Comparison of ENCODE assay signal across 21 cellular contexts in the genomic region with DNA sequence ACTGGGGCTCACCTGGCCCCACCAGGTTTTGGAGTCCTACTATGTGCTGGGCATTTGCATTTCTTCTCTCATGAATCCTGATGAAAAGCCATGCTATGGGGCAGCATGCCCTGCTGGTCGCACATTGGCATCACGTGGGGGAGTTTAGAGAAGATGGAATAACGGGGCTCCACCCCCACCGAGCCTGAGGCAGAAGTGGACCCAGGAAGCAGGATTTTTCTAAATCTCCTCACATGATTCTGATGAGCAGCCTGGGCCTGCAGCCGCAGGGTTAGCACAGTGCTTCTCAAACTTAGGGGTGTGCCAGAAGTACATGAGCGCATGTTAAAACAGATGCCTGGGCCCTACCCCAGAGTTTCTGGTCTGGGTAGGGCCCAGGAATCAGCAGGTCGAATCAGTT. TPM values are rescaled to one million over a fixed set of nuclear protein-coding genes. Genes with fewer than 3 reads are reported as not detected.
"Had no signal": no experiment of that assay in that cellular context is flagged by ENCODE, and none has a peak within 500 bp of the region (broad histone marks: within the 10 kb centered on the region; RNA-seq: fewer than 3 reads in every experiment).

No MANE protein-coding gene starts in this region.

- H3K9me3 ChIP-seq: body of pancreas, esophagus squamous epithelium, gastrocnemius medialis, mucosa of descending colon, spleen, thoracic aorta had no signal

- H3K36me3 ChIP-seq: cardiac muscle cell, esophagus squamous epithelium, gastrocnemius medialis, spleen, thoracic aorta had no signal

- H3K4me3 ChIP-seq: body of pancreas, cardiac muscle cell, esophagus squamous epithelium, gastrocnemius medialis, mucosa of descending colon, spleen, thoracic aorta had no signal

- ATAC-seq: body of pancreas; effector memory CD8-positive, alpha-beta T cell; gastrocnemius medialis; left colon; mucosa of descending colon had no signal

- H3K4me1 ChIP-seq: gastrocnemius medialis had no signal

- H3K27ac ChIP-seq: body of pancreas, cardiac muscle cell, esophagus squamous epithelium, gastrocnemius medialis, spleen, thoracic aorta had no signal

- DNase-seq: activated B cell treated with CpG ODN at 0.5 μM for 24 hours; activated CD4-positive, alpha-beta memory T cell treated with anti-CD3 and anti-CD28 coated beads for 36 hours; activated CD4-positive, alpha-beta T cell treated with anti-CD3 and anti-CD28 coated beads for 48 hours; activated gamma-delta T cell treated with Interleukin-2 at 50 U/mL for 16 hours; activated T-cell treated with anti-CD3 and anti-CD28 coated beads for 4 hours; anterior cingulate cortex; effector memory CD8-positive, alpha-beta T cell; esophagus squamous epithelium; gastrocnemius medialis; hypothalamus; mesenchymal stem cell; retina; stimulated activated CD4-positive, alpha-beta T cell treated with anti-CD3 and anti-CD28 coated beads, Interleukin-4, amount 100 ng/mL, for 1 hour; stimulated activated naive CD4-positive, alpha-beta T cell had no signal

RNA-seq across cellular contexts. Expression of a gene that starts 4.6 kb away (rescaled TPM):
- total RNA-seq: activated B cell treated with CpG ODN at 0.5 μM for 24 hours; T-helper 1 cell treated with Interleukin-12 subunit alpha and Interleukin-12 subunit beta and Interleukin-4 antibody, amounts not matched to agents 30 ng/mL and 1 ng/mL, for 36 hours had no signal
